Comparison of ENCODE assay signal across 12 cellular contexts in the genomic region with DNA sequence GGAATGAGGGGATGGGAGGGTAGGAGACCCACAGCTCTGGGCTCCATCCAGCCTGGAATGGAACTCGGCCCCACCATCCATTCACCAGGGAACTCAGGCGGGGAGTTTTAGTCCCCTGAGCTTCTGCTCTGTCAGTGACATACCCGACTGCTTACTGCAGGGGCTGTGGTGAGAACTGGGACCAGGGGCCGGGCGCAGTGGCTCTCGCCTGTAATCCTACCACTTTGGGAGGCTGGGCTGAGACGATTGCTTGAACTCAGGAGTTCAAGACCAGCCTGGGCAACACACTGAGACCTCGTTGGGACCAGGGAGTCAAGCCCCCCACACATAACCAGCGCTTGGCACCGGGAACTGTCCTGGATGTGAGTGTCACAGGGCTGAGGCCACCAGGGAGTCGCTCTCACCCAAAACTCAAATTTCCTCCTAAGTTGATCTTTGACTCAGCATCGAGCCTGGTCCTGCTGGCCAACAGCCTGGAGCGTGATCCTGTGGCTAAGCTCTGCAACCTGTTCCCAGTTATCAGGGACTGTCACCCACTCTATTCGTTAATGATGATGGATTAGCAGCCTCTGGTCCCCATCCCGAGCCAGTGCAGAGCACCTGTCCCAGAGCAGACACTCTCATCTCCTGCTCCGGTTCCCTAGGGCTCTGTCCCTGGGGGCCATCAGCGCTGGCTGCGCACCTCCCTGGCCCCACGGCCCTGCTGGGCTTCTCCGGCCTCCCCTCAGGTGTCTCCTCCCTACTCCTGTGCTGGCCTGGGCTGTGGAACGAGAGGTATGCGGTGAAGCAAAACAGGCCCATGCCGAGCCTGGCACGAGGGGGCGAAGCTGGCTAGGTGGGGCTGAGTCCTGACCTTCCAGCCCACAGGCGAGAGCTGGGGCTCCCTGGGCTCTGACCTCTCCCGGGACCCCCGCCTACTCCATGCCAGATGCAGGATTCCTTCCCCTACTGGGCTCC. TPM values are rescaled to one million over a fixed set of nuclear protein-coding genes. Genes with fewer than 3 reads are reported as not detected.
DNase-seq lines count a peak whose midpoint lies in the region; ATAC-seq and TF ChIP-seq lines count a peak whose summit lies in the region.
"Had no signal": no experiment of that assay in that cellular context is flagged by ENCODE, and none has a peak within 500 bp of the region (broad histone marks: within the 10 kb centered on the region; RNA-seq: fewer than 3 reads in every experiment).

No MANE protein-coding gene starts in this region.

- H3K9me3 ChIP-seq in esophagus (ENCODE audit: control insufficient read depth in 2 of 2, insufficient read depth in 1 of 2, low read depth in 1 of 2, low read length in 1 of 2) (no peaks in the 10 kb centered on the region), muscle layer of duodenum (ENCODE audit: control insufficient read depth in 1 of 2, low read length in 2 of 2) (no peaks in the 10 kb centered on the region), thymus (ENCODE audit: control insufficient read depth) (no peaks in the 10 kb centered on the region)

- no peak for TF ChIP-seq CTCF in RWPE1 (conservative IDR thresholded peaks at IDR 0.05; ENCODE audit: low read depth)

- H3K4me1 ChIP-seq in esophagus (ENCODE audit: control insufficient read depth in 2 of 2, insufficient read depth in 2 of 2, low read length in 1 of 2) (peaks cover 2 to 13% of the 10 kb centered on the region in 2 donors), muscle layer of duodenum (ENCODE audit: control insufficient read depth in 1 of 2, insufficient read depth in 2 of 2, low read length in 2 of 2) (peaks cover 5 to 14% of the 10 kb centered on the region in 2 donors), thymus (ENCODE audit: control insufficient read depth, insufficient read depth, low read length) (peaks cover 1% of the 10 kb centered on the region)

- no peak for TF ChIP-seq POLR2A in GM18505 (IDR thresholded peaks at IDR 0.05; ENCODE audit: borderline replicate concordance, extremely low read depth, insufficient read depth, insufficient read length)

- ATAC-seq in GM18505 (IDR thresholded peaks at IDR 0.05; ENCODE audit: unreplicated experiment) (no peak), GM21381 (IDR thresholded peaks at IDR 0.05; ENCODE audit: unreplicated experiment) (no peak)

- peaks cover 5 to 29% of the 10 kb centered on the region in 2 donors for H3K36me3 ChIP-seq in esophagus (ENCODE audit: control insufficient read depth in 2 of 2, insufficient read depth in 2 of 2, low read length in 1 of 2)
- peaks cover 7 to 31% of the 10 kb centered on the region in 2 donors for H3K36me3 ChIP-seq in muscle layer of duodenum (ENCODE audit: control insufficient read depth in 1 of 2, insufficient read depth in 2 of 2, low read length in 2 of 2)
- H3K36me3 ChIP-seq in thymus (ENCODE audit: control insufficient read depth, insufficient read depth): peaks cover 65% of the 10 kb centered on the region

- no peak overlapping the region for H3K4me3 ChIP-seq in esophagus (ENCODE audit: low read depth in 1 of 2, low read length in 2 of 2)
- peak overlapping the region in 1 of 2 donors; percentile 64 for H3K4me3 ChIP-seq in muscle layer of duodenum (ENCODE audit: low read depth in 1 of 2, low read length in 2 of 2)
- H3K4me3 ChIP-seq in thymus (ENCODE audit: low read length): no peak overlapping the region

- DNase-seq in RWPE1 (ENCODE audit: low spot score): no peak
- no peak for DNase-seq in mucosa of gallbladder (ENCODE audit: low spot score)
- no peak for DNase-seq in GDM1 (lab: John Stamatoyannopoulos, UW)
- DNase-seq: activated CD4-positive, alpha-beta T cell treated with anti-CD3 and anti-CD28 coated beads for 1 hour; Calu3; posterior cingulate gyrus had no signal

- POLR2A ChIA-PET in RWPE1 (lab: Yijun Ruan, JAX; ENCODE audit: low non-redundant PET): interaction anchor here (1.3 kb wide), 1 partner anchor 21 kb away, joined by 5 read pairs; a partner anchor contains a TSS

- H3K27ac ChIP-seq in RWPE1 (peak overlapping the region; percentile 36), esophagus (ENCODE audit: low read depth in 2 of 2, low read length in 1 of 2) (peak overlapping the region; percentile 46 to 51), muscle layer of duodenum (ENCODE audit: low read length) (peak overlapping the region; percentile 78), thymus (ENCODE audit: low read depth) (peak overlapping the region; percentile 36)
- H3K27ac ChIP-seq: KMS-11 had no signal

- CTCF ChIA-PET in RWPE1 (lab: Yijun Ruan, JAX): no interaction called here

- H3K27me3 ChIP-seq in esophagus (ENCODE audit: control insufficient read depth in 1 of 2, insufficient read depth in 2 of 2, low read length in 2 of 2): no peaks in the 10 kb centered on the region
- no peaks in the 10 kb centered on the region for H3K27me3 ChIP-seq in muscle layer of duodenum (ENCODE audit: low read depth, low read length)
- no peaks in the 10 kb centered on the region for H3K27me3 ChIP-seq in thymus (ENCODE audit: control insufficient read depth, insufficient read depth)

- WGBS in esophagus, 2 donors: 57 to 73% methylated on average over 28 of the region's 28 CpGs
- WGBS in thymus: 81% methylated on average over 28 of the region's 28 CpGs

RNA-seq across cellular contexts. Expression of a gene that starts 0.9 kb away (rescaled TPM):
- polyA plus RNA-seq in esophagus (1 to 10 TPM; 3.7 to 5.9 TPM), thymus (34.2 TPM)
- 46.4 TPM for total RNA-seq in mucosa of gallbladder

RNA-seq across cellular contexts. Expression of a gene that starts 6.4 kb away (rescaled TPM):
- polyA plus RNA-seq in esophagus (100 to 1,000 TPM in 1 of 2 donors, 10 to 100 TPM in 1; 70.0 to 202 TPM), thymus (148 TPM)
- 190 TPM for total RNA-seq in mucosa of gallbladder

RNA-seq across cellular contexts. Expression of a gene that starts 20.5 kb away (rescaled TPM):
- polyA plus RNA-seq in esophagus (10 to 100 TPM; 56.0 to 73.2 TPM), thymus (103 TPM)
- 92.6 TPM for total RNA-seq in mucosa of gallbladder

RNA-seq across cellular contexts. Expression of a gene that starts 21.1 kb away (rescaled TPM):
- polyA plus RNA-seq in esophagus: 1 to 10 TPM; 9.2 to 9.7 TPM
- polyA plus RNA-seq in thymus: 32.0 TPM
- total RNA-seq in mucosa of gallbladder: 104 TPM

RNA-seq across cellular contexts. Expression of a gene that starts 37.7 kb away (rescaled TPM):
- not detected for polyA plus RNA-seq in esophagus
- 0.11 TPM for polyA plus RNA-seq in thymus
- 0.14 TPM for total RNA-seq in mucosa of gallbladder
- total RNA-seq: Calu3 had no signal
